10 cellular contexts compared by ENCODE assay signal in the genomic region with DNA sequence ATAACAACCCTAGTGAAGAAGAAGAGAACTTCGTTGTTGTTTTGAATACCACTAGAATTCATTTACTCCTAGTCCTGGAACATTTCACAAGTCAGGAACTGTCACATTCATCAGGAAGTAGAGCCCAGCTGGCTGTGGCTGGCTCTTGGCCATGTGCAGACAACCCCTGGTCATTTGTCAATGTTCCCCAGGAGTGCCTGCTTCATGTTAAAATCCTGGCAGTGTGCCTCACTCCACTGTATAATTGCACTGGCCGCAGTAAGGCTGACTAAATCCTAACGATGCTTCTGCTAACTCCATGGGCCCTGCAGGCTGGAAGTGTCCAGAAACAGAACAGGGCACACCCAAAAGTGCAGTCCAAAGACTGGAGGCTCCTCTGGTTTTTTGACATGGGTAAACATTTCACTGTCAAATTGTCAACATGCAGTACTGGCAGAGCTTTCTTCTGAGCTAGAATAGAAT. TPM values are rescaled to one million over a fixed set of nuclear protein-coding genes. Genes with fewer than 3 reads are reported as not detected.
DNase-seq lines count a peak whose midpoint lies in the region; ATAC-seq and TF ChIP-seq lines count a peak whose summit lies in the region.
"Had no signal": no experiment of that assay in that cellular context is flagged by ENCODE, and none has a peak within 500 bp of the region (broad histone marks: within the 10 kb centered on the region; RNA-seq: fewer than 3 reads in every experiment).

No MANE protein-coding gene starts in this region.

- no peak for TF ChIP-seq CTCF in fibroblast of the aortic adventitia (IDR thresholded peaks at IDR 0.05; ENCODE audit: insufficient read depth, low read length)
- TF ChIP-seq CTCF in psoas muscle (IDR thresholded peaks at IDR 0.05), result no peak

- DNase-seq in DMS79 (lab: John Stamatoyannopoulos, UW) (peak; percentile 32), NCI-H748 treated with DMSO at 0.1 percent for 48 hours (lab: John Stamatoyannopoulos, UW) (peak; percentile 47), fibroblast of the aortic adventitia (ENCODE audit: low read depth) (peak; percentile 99), psoas muscle (peak; percentile 86 to 94), D341Med (ENCODE audit: low spot score) (no peak), GOT3 (lab: John Stamatoyannopoulos, UW) (no peak)

- H3K9me3 ChIP-seq in psoas muscle, result no peaks in the 10 kb centered on the region

- no peak overlapping the region for H3K4me3 ChIP-seq in fibroblast of the aortic adventitia (ENCODE audit: low read depth, low read length)
- no peak overlapping the region for H3K4me3 ChIP-seq in psoas muscle
- H3K4me3 ChIP-seq: GM12878 had no signal

- intact Hi-C loops in psoas muscle (cut with DNase I), result no loop called here

- 0 to 2% (median 1%) methylated on average over 3 of the region's 3 CpGs for WGBS in psoas muscle, 3 donors

- H3K4me1 ChIP-seq in psoas muscle, result no peaks in the 10 kb centered on the region

- ATAC-seq in psoas muscle (peak; percentile 83 to 96 (median 92)), HG03439 (IDR thresholded peaks at IDR 0.05; ENCODE audit: unreplicated experiment) (no peak), GM19324 (IDR thresholded peaks at IDR 0.05; ENCODE audit: low FRiP score, unreplicated experiment) (no peak)
- ATAC-seq: GM12878 had no signal

- no peaks in the 10 kb centered on the region for H3K36me3 ChIP-seq in psoas muscle (ENCODE audit: insufficient read depth in 1 of 2, low read depth in 1 of 2)

- H3K27me3 ChIP-seq in psoas muscle (ENCODE audit: insufficient read depth in 3 of 3, low read length in 2 of 3), result peaks cover 0 to 3% (median 0%) of the 10 kb centered on the region in 3 donors

- no peak overlapping the region for H3K27ac ChIP-seq in psoas muscle

RNA-seq across cellular contexts. Expression of a gene that starts 41.5 kb away (rescaled TPM):
- total RNA-seq in fibroblast of the aortic adventitia (ENCODE audit: low replicate concordance), result not detected in 2 replicates
- total RNA-seq in psoas muscle, result not detected
- not detected for polyA plus RNA-seq in psoas muscle
- total RNA-seq: temporal lobe had no signal
- polyA plus RNA-seq: GM12878 had no signal

Comparison
In these comparisons a context has a peak if more than half of its experiments do, and no peak if none do; other contexts are left out.
1. DNase-seq: peak in DMS79 (single experiment), NCI-H748 treated with DMSO at 0.1 percent for 48 hours (single experiment), fibroblast of the aortic adventitia (single experiment) and psoas muscle (2 of 2); none in D341Med (single experiment) and GOT3 (single experiment).
2. ATAC-seq: peak in psoas muscle (4 of 4); none in HG03439 (single experiment) and GM19324 (single experiment).